In the genomic region with DNA sequence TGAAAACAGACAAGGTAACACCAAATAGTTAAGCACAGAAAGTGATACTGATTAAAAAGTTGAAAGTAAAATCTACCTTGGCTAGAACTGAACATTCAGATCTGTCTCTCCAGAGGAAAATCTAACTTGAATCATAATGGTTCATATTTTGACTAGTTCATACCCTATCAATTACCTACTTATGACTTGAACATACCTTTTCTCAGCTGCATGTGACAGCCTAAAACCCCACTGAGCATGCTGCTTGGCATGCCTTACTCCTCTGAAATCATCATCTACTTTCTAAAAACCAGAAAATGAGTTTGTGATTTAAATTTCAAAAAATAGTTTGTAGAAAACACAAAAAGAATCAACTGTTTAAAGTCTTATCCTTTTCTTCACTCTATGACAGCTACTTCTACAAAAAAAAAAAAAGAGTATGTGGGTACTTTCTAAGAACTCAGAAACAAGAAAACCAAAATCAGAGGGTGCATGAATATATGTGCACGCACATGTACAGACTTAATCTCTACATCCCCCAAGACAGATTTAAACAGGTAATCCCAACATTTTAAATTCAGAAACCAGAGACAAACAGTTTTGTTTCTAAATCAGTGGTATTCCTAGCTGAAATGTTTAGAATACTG, we compare ENCODE assay signal across 7 cellular contexts. TPM values are rescaled to one million over a fixed set of nuclear protein-coding genes. Genes with fewer than 3 reads are reported as not detected.
DNase-seq lines count a peak whose midpoint lies in the region; ATAC-seq, FAIRE-seq and TF ChIP-seq lines count a peak whose summit lies in the region.
"Not testable (repeated sequence)": the region's sequence is repeated elsewhere in the genome, so short reads cannot be mapped to it uniquely, and the experiment has no call there.

No MANE protein-coding gene starts in this region.

- H3K18ac ChIP-seq in H1 (ENCODE audit: extremely low read depth, low read length): not testable (repeated sequence)

- H3K79me2 ChIP-seq in Karpas-422 (ENCODE audit: low read length): peaks cover 19% of the 10 kb centered on the region
- H3K79me2 ChIP-seq in H1 (ENCODE audit: control insufficient read depth in 1 of 2, insufficient read depth in 2 of 2, low read length in 2 of 2): not testable (repeated sequence)

- peak; percentile 74 for FAIRE-seq in GM12891 (lab: Jason Lieb, UNC)
- peak; percentile 65 for FAIRE-seq in H1 (lab: Jason Lieb, UNC)

- H3K4me3 Mint-ChIP-seq in activated T-cell treated with anti-CD3 and anti-CD28 coated beads, Interleukin-2, amount 50 U/mL, for 24 hours: peak overlapping the region; percentile 23
- H3K4me3 Mint-ChIP-seq in naive thymus-derived CD4-positive, alpha-beta T cell: not testable (repeated sequence)

- ATAC-seq in activated naive CD4-positive, alpha-beta T cell treated with anti-CD3 and anti-CD28 coated beads, Interleukin-2, amount 50 U/mL, for 72 hours: peak; percentile 83 to 98
- not testable (repeated sequence) for ATAC-seq in naive thymus-derived CD4-positive, alpha-beta T cell

- peaks cover 47% of the 10 kb centered on the region for H3K4me1 Mint-ChIP-seq in activated T-cell treated with anti-CD3 and anti-CD28 coated beads, Interleukin-2, amount 50 U/mL, for 24 hours (ENCODE audit: low read depth)
- H3K4me1 Mint-ChIP-seq in naive thymus-derived CD4-positive, alpha-beta T cell: peaks cover 3 to 58% (median 40%) of the 10 kb centered on the region in 7 donors

- H3K23me2 ChIP-seq in H1 (ENCODE audit: low read depth, low read length): not testable (repeated sequence)

- not testable (repeated sequence) for TF ChIP-seq EP300 in H1 (IDR thresholded peaks at IDR 0.05; ENCODE audit: borderline replicate concordance in 1 of 2, low read depth in 2 of 2, low read length in 2 of 2)

- not testable (repeated sequence) for H3K27me3 Mint-ChIP-seq in activated T-cell treated with anti-CD3 and anti-CD28 coated beads, Interleukin-2, amount 50 U/mL, for 24 hours; naive thymus-derived CD4-positive, alpha-beta T cell

- H3K4me1 ChIP-seq in Karpas-422 (ENCODE audit: low read length); H1 (replicated peaks in 1 of 4; ENCODE audit: control insufficient read depth in 3 of 4, insufficient read depth in 4 of 4, low read length in 3 of 4); naive thymus-derived CD4-positive, alpha-beta T cell (ENCODE audit: control insufficient read depth in 2 of 2, insufficient read depth in 2 of 2, low read length in 2 of 2): not testable (repeated sequence)

- not testable (repeated sequence) for H3K27me3 ChIP-seq in Karpas-422 (ENCODE audit: low read length); H1 (replicated peaks in 1 of 4; ENCODE audit: control insufficient read depth in 3 of 4, extremely low read depth in 1 of 4, insufficient read depth in 3 of 4, low read length in 3 of 4); naive thymus-derived CD4-positive, alpha-beta T cell (ENCODE audit: control insufficient read depth in 2 of 2, insufficient read depth in 2 of 2, low read length in 2 of 2)

- not testable (repeated sequence) for H2BK20ac ChIP-seq in H1 (ENCODE audit: low read length)

- H3K36me3 ChIP-seq in Karpas-422 (ENCODE audit: insufficient read depth, low read length): peaks cover 62% of the 10 kb centered on the region
- H3K36me3 ChIP-seq in H1 (ENCODE audit: control insufficient read depth in 2 of 4, insufficient read depth in 4 of 4, low read length in 3 of 4): not testable (repeated sequence)
- H3K36me3 ChIP-seq in naive thymus-derived CD4-positive, alpha-beta T cell (ENCODE audit: control insufficient read depth in 2 of 3, insufficient read depth in 3 of 3, low read length in 3 of 3): peaks cover 0 to 72% (median 9%) of the 10 kb centered on the region in 3 experiments

- H2BK120ac ChIP-seq in H1 (replicated peaks; ENCODE audit: low read depth, low read length): not testable (repeated sequence)

- H2AK5ac ChIP-seq in H1 (ENCODE audit: low read depth, low read length): not testable (repeated sequence)

- not testable (repeated sequence) for H4K91ac ChIP-seq in H1 (replicated peaks; ENCODE audit: insufficient read length, low read length)

- not testable (repeated sequence) for TF ChIP-seq POLR2A in GM12891 (IDR thresholded peaks at IDR 0.05; ENCODE audit: low read depth, low read length); H1 (IDR thresholded peaks at IDR 0.05; ENCODE audit: control extremely low read depth in 1 of 2, low read depth in 2 of 2, low read length in 2 of 2)

- not testable (repeated sequence) for H3K23ac ChIP-seq in H1 (ENCODE audit: insufficient read length)

- WGBS in H1 (ENCODE audit: extremely low coverage in 1 of 2, insufficient coverage in 1 of 2, insufficient read length in 1 of 2, insufficient replicate concordance in 2 of 2, low coverage in 1 of 2, low lambda C conversion rate in 2 of 2, missing lambda C conversion rate in 1 of 2), 2 experiments: 92% methylated on average over 1 of the region's 1 CpG; no CpG with 5 or more reads in 1 of the 2 experiments

- H2BK15ac ChIP-seq in H1 (ENCODE audit: low read length): not testable (repeated sequence)

- H3K14ac ChIP-seq in H1 (ENCODE audit: insufficient read length): not testable (repeated sequence)

- not testable (repeated sequence) for H3K4ac ChIP-seq in H1 (replicated peaks; ENCODE audit: insufficient read length, low read depth, low read length)

- not testable (repeated sequence) for H4K20me1 ChIP-seq in Karpas-422 (ENCODE audit: insufficient read depth, low read depth, low read length); H1 (replicated peaks in 1 of 2; ENCODE audit: control insufficient read depth in 1 of 2, insufficient read depth in 2 of 2, low read length in 2 of 2)

- H3K27ac ChIP-seq in Karpas-422 (ENCODE audit: low read length); H1 (ENCODE audit: low read depth, low read length); naive thymus-derived CD4-positive, alpha-beta T cell (ENCODE audit: low read depth, low read length): not testable (repeated sequence)

- H2BK12ac ChIP-seq in H1 (ENCODE audit: low read depth, low read length): not testable (repeated sequence)

- TF ChIP-seq CTCF in H1 (IDR thresholded peaks at IDR 0.05; ENCODE audit: control extremely low read depth in 1 of 3, insufficient read depth in 1 of 3, low read depth in 1 of 3, low read length in 3 of 3): not testable (repeated sequence)

- DNase-seq in GM12891 (ENCODE audit: insufficient read length, low spot score); activated T-cell treated with anti-CD3 and anti-CD28 coated beads, Interleukin-2, amount 50 U/mL, for 24 hours; activated naive CD4-positive, alpha-beta T cell treated with anti-CD3 and anti-CD28 coated beads, Interleukin-2, amount 50 U/mL, for 72 hours (ENCODE audit: low spot score in 2 of 2); H1 (ENCODE audit: low read depth in 1 of 2, low spot score in 2 of 2); naive thymus-derived CD4-positive, alpha-beta T cell: not testable (repeated sequence)
- DNase-seq in Karpas-422: peak; percentile 33
- DNase-seq in superior temporal gyrus (ENCODE audit: extremely low spot score): peak; percentile 2

- H2AFZ ChIP-seq in Karpas-422 (ENCODE audit: low read length); H1 (ENCODE audit: low read length): not testable (repeated sequence)

- H4K5ac ChIP-seq in H1 (ENCODE audit: insufficient read length, low read depth, low read length): not testable (repeated sequence)

- POLR2A ChIA-PET in H1 (lab: Charles Lee; ENCODE audit: partially characterized antibody); naive thymus-derived CD4-positive, alpha-beta T cell (lab: Charles Lee): not testable (repeated sequence)

- not testable (repeated sequence) for H4K8ac ChIP-seq in H1 (ENCODE audit: extremely low read depth, insufficient read depth, low read length)

- H3K4me2 ChIP-seq in Karpas-422 (ENCODE audit: low read depth, low read length, poor library complexity, severe bottlenecking); H1 (ENCODE audit: insufficient read depth in 1 of 2, low read depth in 2 of 2, low read length in 2 of 2): not testable (repeated sequence)

- intact Hi-C loops in naive thymus-derived CD4-positive, alpha-beta T cell (cut with micrococcal nuclease): not testable (repeated sequence)

- not testable (repeated sequence) for H3K79me1 ChIP-seq in H1 (ENCODE audit: low read depth, low read length)

- not testable (repeated sequence) for TF ChIP-seq RAD21 in H1 (IDR thresholded peaks at IDR 0.05 in 1 of 2, conservative IDR thresholded peaks at IDR 0.05 in 1 of 2; ENCODE audit: low read depth in 2 of 2, low read length in 2 of 2)

- not testable (repeated sequence) for H3K9me3 ChIP-seq in Karpas-422 (ENCODE audit: low read length); H1 (ENCODE audit: insufficient read depth in 2 of 2, low read depth in 1 of 2, low read length in 1 of 2); naive thymus-derived CD4-positive, alpha-beta T cell (ENCODE audit: control insufficient read depth in 2 of 3, low read length in 3 of 3)

- not testable (repeated sequence) for H3K9me2 ChIP-seq in Karpas-422 (replicated peaks; ENCODE audit: insufficient read depth, low read length)

- H3K36me3 Mint-ChIP-seq in activated T-cell treated with anti-CD3 and anti-CD28 coated beads, Interleukin-2, amount 50 U/mL, for 24 hours (ENCODE audit: low read depth): peaks cover 87% of the 10 kb centered on the region
- H3K36me3 Mint-ChIP-seq in activated naive CD4-positive, alpha-beta T cell treated with anti-CD3 and anti-CD28 coated beads, Interleukin-2, amount 50 U/mL, for 72 hours: peaks cover 0 to 55% of the 10 kb centered on the region in 2 donors
- peaks cover 12 to 52% (median 33%) of the 10 kb centered on the region in 5 donors for H3K36me3 Mint-ChIP-seq in naive thymus-derived CD4-positive, alpha-beta T cell

- not testable (repeated sequence) for H3K9ac ChIP-seq in Karpas-422 (ENCODE audit: low read length); H1 (replicated peaks in 1 of 4; ENCODE audit: extremely low read depth in 1 of 4, low read depth in 3 of 4, low read length in 3 of 4)

- not testable (repeated sequence) for H2BK5ac ChIP-seq in H1 (ENCODE audit: low read depth, low read length)

- not testable (repeated sequence) for H3K56ac ChIP-seq in H1 (replicated peaks; ENCODE audit: insufficient read length, low read depth, low read length)

- CTCF ChIA-PET in H1 (lab: Charles Lee; ENCODE audit: partially characterized antibody): interaction anchor here (0.8 to 1.0 kb wide), 2 partner anchors 8 to 336 kb away, joined by 3 to 5 read pairs; no protein-coding TSS in a partner anchor
- CTCF ChIA-PET in naive thymus-derived CD4-positive, alpha-beta T cell (lab: Charles Lee): interaction anchor here (0.6 to 1.6 kb wide), 2 partner anchors 8 to 212 kb away, joined by 3 read pairs; no protein-coding TSS in a partner anchor

- H3K9me3 Mint-ChIP-seq in activated T-cell treated with anti-CD3 and anti-CD28 coated beads, Interleukin-2, amount 50 U/mL, for 24 hours; activated naive CD4-positive, alpha-beta T cell treated with anti-CD3 and anti-CD28 coated beads, Interleukin-2, amount 50 U/mL, for 72 hours; naive thymus-derived CD4-positive, alpha-beta T cell: not testable (repeated sequence)

- H3K4me3 ChIP-seq in Karpas-422 (ENCODE audit: low read length); H1 (ENCODE audit: extremely low read depth in 1 of 4, insufficient read depth in 2 of 4, low read depth in 3 of 4, low read length in 4 of 4); naive thymus-derived CD4-positive, alpha-beta T cell (ENCODE audit: low read length): not testable (repeated sequence)

- H3K27ac Mint-ChIP-seq in activated T-cell treated with anti-CD3 and anti-CD28 coated beads, Interleukin-2, amount 50 U/mL, for 24 hours: peak overlapping the region; percentile 94
- peak overlapping the region; percentile 69 to 92 for H3K27ac Mint-ChIP-seq in activated naive CD4-positive, alpha-beta T cell treated with anti-CD3 and anti-CD28 coated beads, Interleukin-2, amount 50 U/mL, for 72 hours
- H3K27ac Mint-ChIP-seq in naive thymus-derived CD4-positive, alpha-beta T cell: peak overlapping the region in 7 of 9 donors; percentile 13 to 65 (median 48)

RNA-seq across cellular contexts. Expression of a gene that starts 28.4 kb away (rescaled TPM):
- polyA plus RNA-seq in GM12891 (2012; ENCODE audit: low read depth, missing spikeins): 17.4 TPM
- total RNA-seq in Karpas-422 (2014; rRNA removed; shearing (Covaris generic); ENCODE audit: low replicate concordance): 236 and 248 TPM in 2 replicates
- total RNA-seq in activated naive CD4-positive, alpha-beta T cell treated with anti-CD3 and anti-CD28 coated beads, Interleukin-2, amount 50 U/mL, for 72 hours: 100 to 1,000 TPM in 1 of 2 donors, 10 to 100 TPM in 1; 88.6 to 129 TPM
- total RNA-seq in H1 (2021; fragmentation: NEBNext Ultra II Directional; extraction: Animal tissue kit (Norgen Biotek cat#: 25700)): 26.5 and 27.4 TPM in 2 replicates
- 14.0 and 20.5 TPM in 2 replicates for polyA plus RNA-seq in H1 (2011; rRNA removed)
- 13.0 TPM for polyA plus RNA-seq in H1 (2011; cell fraction: cytosol; rRNA removed)
- 21.5 TPM for polyA plus RNA-seq in H1 (2011; cell fraction: nucleus; rRNA removed)
- polyA plus RNA-seq in H1 (2012, experiment 1 of 2): 10.1 to 15.9 TPM (median 11.8 TPM) in 4 replicates
- polyA plus RNA-seq in H1 (2012, experiment 2 of 2): 2.5 TPM
- 16.2 TPM for polyA plus RNA-seq in H1 (2013, experiment 1 of 2)
- polyA plus RNA-seq in H1 (2013, experiment 2 of 2): 14.9 TPM
- 14.0 and 20.4 TPM in 2 replicates for polyA minus RNA-seq in H1 (2011; rRNA and poly(A)+ RNA removed)
- polyA minus RNA-seq in H1 (2011; cell fraction: cytosol; rRNA and poly(A)+ RNA removed): 19.8 TPM
- 33.3 TPM for polyA minus RNA-seq in H1 (2011; cell fraction: nucleus; rRNA and poly(A)+ RNA removed)
- total RNA-seq in naive thymus-derived CD4-positive, alpha-beta T cell: 100 to 1,000 TPM in 4 of 5 experiments, 10 to 100 TPM in 1; 76.1 to 160 (median 150) TPM
- polyA plus RNA-seq in naive thymus-derived CD4-positive, alpha-beta T cell: 100 to 1,000 TPM; 299 to 329 TPM
